ENCODE assay signal across 8 cellular contexts in the genomic region with DNA sequence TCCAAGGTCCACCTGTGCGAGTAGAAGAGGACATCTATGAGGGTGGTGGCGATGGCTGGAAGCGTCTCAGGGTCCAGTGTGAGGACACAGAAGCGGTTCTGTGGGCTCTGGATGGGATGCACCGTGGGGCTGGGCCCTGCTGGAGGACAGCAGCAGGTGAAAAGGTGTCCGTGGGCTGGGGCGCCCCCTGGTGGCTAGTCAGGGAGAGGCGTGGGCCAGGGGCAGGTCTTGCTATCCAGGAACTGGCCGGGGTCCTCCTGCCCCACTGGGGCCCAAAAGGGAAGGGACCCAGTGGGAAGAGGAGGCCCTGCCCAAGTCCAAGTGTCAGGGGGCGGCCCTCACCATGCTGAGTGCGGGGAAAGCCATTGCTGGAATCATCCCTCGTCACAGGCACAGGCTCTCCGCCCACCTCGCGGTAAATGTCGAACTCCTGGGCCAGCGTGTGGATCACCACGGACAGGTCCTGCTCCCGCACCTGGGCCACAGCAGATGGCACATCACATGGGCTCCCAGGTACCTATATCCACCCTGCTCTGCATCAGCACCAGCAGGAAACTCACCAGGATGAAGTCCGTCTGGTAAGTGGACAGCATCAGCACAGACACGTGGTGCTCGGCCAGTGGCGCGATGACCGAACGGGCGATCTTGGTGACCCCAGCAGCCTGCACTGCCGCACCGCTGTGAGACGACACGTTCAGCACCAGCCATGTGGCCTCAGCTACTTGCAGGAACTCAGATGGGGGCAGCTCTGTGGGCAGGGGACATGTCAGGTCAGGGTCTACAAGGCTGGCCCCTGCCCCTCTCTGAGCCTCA. TPM values are rescaled to one million over a fixed set of nuclear protein-coding genes. Genes with fewer than 3 reads are reported as not detected.
A peak's percentile ranks its signal among the peaks of the same experiment; 100 is the strongest.
DNase-seq lines count a peak whose midpoint lies in the region; ATAC-seq and TF ChIP-seq lines count a peak whose summit lies in the region.

No MANE protein-coding gene starts in this region.

- H3K27ac Mint-ChIP-seq in activated T-helper 1 cell treated with anti-CD3 and anti-CD28 coated beads, Interleukin-12 subunit alpha, Interleukin-12 subunit beta, Interleukin-2, Interleukin-4 antibody, amounts not matched to agents 30 ng/mL and 10 ng/mL and 1 ng/mL, durations not matched to agents 14 hours and 24 hours and 36 hours, result peak overlapping the region; percentile 61

- ATAC-seq in HG03442 (IDR thresholded peaks at IDR 0.05; ENCODE audit: unreplicated experiment), result no peak
- no peak for ATAC-seq in HG02870 (IDR thresholded peaks at IDR 0.05; ENCODE audit: unreplicated experiment)

- no peaks in the 10 kb centered on the region for H3K9me3 Mint-ChIP-seq in activated T-helper 1 cell treated with anti-CD3 and anti-CD28 coated beads, Interleukin-12 subunit alpha, Interleukin-12 subunit beta, Interleukin-2, Interleukin-4 antibody, amounts not matched to agents 30 ng/mL and 10 ng/mL and 1 ng/mL, durations not matched to agents 14 hours and 24 hours and 36 hours

- no peaks in the 10 kb centered on the region for H3K9me3 ChIP-seq in Peyer's patch

- H3K27me3 ChIP-seq in Peyer's patch, result no peaks in the 10 kb centered on the region

- no peaks in the 10 kb centered on the region for H3K27me3 Mint-ChIP-seq in activated T-helper 1 cell treated with anti-CD3 and anti-CD28 coated beads, Interleukin-12 subunit alpha, Interleukin-12 subunit beta, Interleukin-2, Interleukin-4 antibody, amounts not matched to agents 30 ng/mL and 10 ng/mL and 1 ng/mL, durations not matched to agents 14 hours and 24 hours and 36 hours (ENCODE audit: insufficient read depth)

- intact Hi-C loops in activated T-helper 1 cell treated with anti-CD3 and anti-CD28 coated beads, Interleukin-12 subunit alpha, Interleukin-12 subunit beta, Interleukin-2, Interleukin-4 antibody, amounts not matched to agents 30 ng/mL and 10 ng/mL and 1 ng/mL, durations not matched to agents 14 hours and 24 hours and 36 hours (cut with micrococcal nuclease), result loop anchor here (1.0 to 5.0 kb wide), 4 partner anchors 21 to 305 kb away; a partner anchor contains a TSS

- TF ChIP-seq CTCF in Peyer's patch (IDR thresholded peaks at IDR 0.05) (peak; percentile 89 to 98 (median 93)), retinal pigment epithelial cell (conservative IDR thresholded peaks at IDR 0.05; ENCODE audit: low read depth, low read length) (peak; percentile 90)

- no peak for TF ChIP-seq POLR2A in Peyer's patch (IDR thresholded peaks at IDR 0.05)

- no peak overlapping the region for H3K4me3 Mint-ChIP-seq in activated T-helper 1 cell treated with anti-CD3 and anti-CD28 coated beads, Interleukin-12 subunit alpha, Interleukin-12 subunit beta, Interleukin-2, Interleukin-4 antibody, amounts not matched to agents 30 ng/mL and 10 ng/mL and 1 ng/mL, durations not matched to agents 14 hours and 24 hours and 36 hours

- H3K4me3 ChIP-seq in Peyer's patch (no peak overlapping the region), retinal pigment epithelial cell (ENCODE audit: low read length) (no peak overlapping the region)

- H3K36me3 Mint-ChIP-seq in activated T-helper 1 cell treated with anti-CD3 and anti-CD28 coated beads, Interleukin-12 subunit alpha, Interleukin-12 subunit beta, Interleukin-2, Interleukin-4 antibody, amounts not matched to agents 30 ng/mL and 10 ng/mL and 1 ng/mL, durations not matched to agents 14 hours and 24 hours and 36 hours (ENCODE audit: low read depth), result peaks cover 3% of the 10 kb centered on the region

- peaks cover 0 to 5% (median 0%) of the 10 kb centered on the region in 3 donors for H3K36me3 ChIP-seq in Peyer's patch

- peak; percentile 63 for DNase-seq in AG20443 (ENCODE audit: low spot score)
- peak; percentile 67 for DNase-seq in GM19240 (ENCODE audit: insufficient read length, low spot score)
- peak; percentile 82 to 92 (median 89) for DNase-seq in Peyer's patch
- DNase-seq in activated T-helper 1 cell treated with anti-CD3 and anti-CD28 coated beads, Interleukin-12 subunit alpha, Interleukin-12 subunit beta, Interleukin-2, Interleukin-4 antibody, amounts not matched to agents 30 ng/mL and 10 ng/mL and 1 ng/mL, durations not matched to agents 14 hours and 24 hours and 36 hours (ENCODE audit: low spot score), result peak; percentile 81
- peak; percentile 74 for DNase-seq in glomerular visceral epithelial cell (ENCODE audit: extremely low spot score)
- DNase-seq in retinal pigment epithelial cell (ENCODE audit: low read depth), result no peak

- H3K27ac ChIP-seq in Peyer's patch, result no peak overlapping the region

- H3K4me1 Mint-ChIP-seq in activated T-helper 1 cell treated with anti-CD3 and anti-CD28 coated beads, Interleukin-12 subunit alpha, Interleukin-12 subunit beta, Interleukin-2, Interleukin-4 antibody, amounts not matched to agents 30 ng/mL and 10 ng/mL and 1 ng/mL, durations not matched to agents 14 hours and 24 hours and 36 hours (ENCODE audit: low read depth), result peaks cover 68% of the 10 kb centered on the region

- H3K4me1 ChIP-seq in Peyer's patch, result peaks cover 0 to 37% (median 17%) of the 10 kb centered on the region in 4 donors

RNA-seq across cellular contexts. Expression of a gene that starts 2.3 kb away (rescaled TPM):
- 10 to 100 TPM in 1 of 4 donors, 1 to 10 TPM in 3; 1.8 to 11.6 (median 6.0) TPM for total RNA-seq in Peyer's patch
- total RNA-seq in activated T-helper 1 cell treated with anti-CD3 and anti-CD28 coated beads, Interleukin-12 subunit alpha, Interleukin-12 subunit beta, Interleukin-2, Interleukin-4 antibody, amounts not matched to agents 30 ng/mL and 10 ng/mL and 1 ng/mL, durations not matched to agents 14 hours and 24 hours and 36 hours, result 5.6 and 8.8 TPM in 2 replicates

RNA-seq across cellular contexts. Expression of a gene that starts 20.4 kb away (rescaled TPM):
- total RNA-seq in Peyer's patch, result not detected
- 76.7 and 78.3 TPM in 2 replicates for total RNA-seq in activated T-helper 1 cell treated with anti-CD3 and anti-CD28 coated beads, Interleukin-12 subunit alpha, Interleukin-12 subunit beta, Interleukin-2, Interleukin-4 antibody, amounts not matched to agents 30 ng/mL and 10 ng/mL and 1 ng/mL, durations not matched to agents 14 hours and 24 hours and 36 hours

RNA-seq across cellular contexts. Expression of a gene that starts 39.7 kb away (rescaled TPM):
- 10 to 100 TPM; 18.4 to 25.9 (median 20.8) TPM for total RNA-seq in Peyer's patch
- total RNA-seq in activated T-helper 1 cell treated with anti-CD3 and anti-CD28 coated beads, Interleukin-12 subunit alpha, Interleukin-12 subunit beta, Interleukin-2, Interleukin-4 antibody, amounts not matched to agents 30 ng/mL and 10 ng/mL and 1 ng/mL, durations not matched to agents 14 hours and 24 hours and 36 hours, result 17.3 and 24.9 TPM in 2 replicates

RNA-seq across cellular contexts. Expression of a gene that starts 40.5 kb away (rescaled TPM):
- 10 to 100 TPM in 2 of 4 donors, 1 to 10 TPM in 2; 7.4 to 19.3 (median 10.6) TPM for total RNA-seq in Peyer's patch
- total RNA-seq in activated T-helper 1 cell treated with anti-CD3 and anti-CD28 coated beads, Interleukin-12 subunit alpha, Interleukin-12 subunit beta, Interleukin-2, Interleukin-4 antibody, amounts not matched to agents 30 ng/mL and 10 ng/mL and 1 ng/mL, durations not matched to agents 14 hours and 24 hours and 36 hours, result 450 and 455 TPM in 2 replicates

Comparison
In these comparisons a context has a peak if more than half of its experiments do, and no peak if none do; other contexts are left out.
1. RNA of a gene that starts 20.4 kb away (total RNA-seq): 76.7 to 78.3 TPM in activated T-helper 1 cell treated with anti-CD3 and anti-CD28 coated beads, Interleukin-12 subunit alpha, Interleukin-12 subunit beta, Interleukin-2, Interleukin-4 antibody, amounts not matched to agents 30 ng/mL and 10 ng/mL and 1 ng/mL, durations not matched to agents 14 hours and 24 hours and 36 hours; not detected in Peyer's patch; every median in the first group is over 10 times any median in the second.